ENCODE assay signal across 8 cellular contexts in genomic region chr6:24283043-24283985, GRCh38.
DNase-seq lines count a peak whose midpoint lies in the region; ATAC-seq, FAIRE-seq and TF ChIP-seq lines count a peak whose summit lies in the region.

No MANE protein-coding gene starts in this region.

- H3K4me1 Mint-ChIP-seq in activated CD4-positive, alpha-beta T cell treated with anti-CD3 and anti-CD28 coated beads, Interleukin-2, amount 10 ng/mL, durations not matched to agents 24 days and 14 days, result peaks cover 4% of the 10 kb centered on the region

- H3K27me3 Mint-ChIP-seq in activated CD4-positive, alpha-beta T cell treated with anti-CD3 and anti-CD28 coated beads, Interleukin-2, amount 10 ng/mL, durations not matched to agents 24 days and 14 days, result peaks cover 6% of the 10 kb centered on the region

- no peaks in the 10 kb centered on the region for H3K27me3 ChIP-seq in thyroid gland

- peak; percentile 85 for FAIRE-seq in D721Med (lab: Jason Lieb, UNC)

- no peak overlapping the region for H3K27ac Mint-ChIP-seq in activated CD4-positive, alpha-beta T cell treated with anti-CD3 and anti-CD28 coated beads, Interleukin-2, amount 10 ng/mL, durations not matched to agents 24 days and 14 days

- no peaks in the 10 kb centered on the region for H3K36me3 ChIP-seq in mucosa of descending colon (ENCODE audit: low read depth)
- no peaks in the 10 kb centered on the region for H3K36me3 ChIP-seq in thyroid gland

- intact Hi-C loops in activated CD4-positive, alpha-beta T cell treated with anti-CD3 and anti-CD28 coated beads, Interleukin-2, amount 10 ng/mL, durations not matched to agents 24 days and 14 days (cut with micrococcal nuclease), result loop anchor here (1.0 kb wide), 1 partner anchor 76 kb away; no protein-coding TSS in a partner anchor
- intact Hi-C loops in mucosa of descending colon (cut with DNase I, micrococcal nuclease), result loop anchor here in 1 of 2 donors (5.0 kb wide), 1 partner anchor 104 kb away; no protein-coding TSS in a partner anchor
- intact Hi-C loops in thyroid gland (cut with DNase I), result loop anchor here (5.0 kb wide), 1 partner anchor 114 kb away; no protein-coding TSS in a partner anchor

- ATAC-seq in GM19455 (IDR thresholded peaks at IDR 0.05; ENCODE audit: unreplicated experiment) (peak; percentile 81), HG03460 (IDR thresholded peaks at IDR 0.05; ENCODE audit: unreplicated experiment) (peak; percentile 78), mucosa of descending colon (peak; percentile 94)

- DNase-seq in D721Med (ENCODE audit: insufficient read length, low spot score), result peak; percentile 61
- DNase-seq in NCI-H345 (lab: John Stamatoyannopoulos, UW), result peak; percentile 92
- DNase-seq in activated CD4-positive, alpha-beta T cell treated with anti-CD3 and anti-CD28 coated beads, Interleukin-2, amount 10 ng/mL, durations not matched to agents 24 days and 14 days, result peak; percentile 64
- DNase-seq in epithelial cell of prostate (ENCODE audit: low read depth, low spot score), result peak; percentile 31
- peak in 2 of 3 donors; percentile 63 to 84 for DNase-seq in mucosa of descending colon
- peak; percentile 95 to 97 for DNase-seq in thyroid gland

- H3K4me1 ChIP-seq in mucosa of descending colon (ENCODE audit: low read depth), result peaks cover 11% of the 10 kb centered on the region
- peaks cover 3 to 10% of the 10 kb centered on the region in 2 donors for H3K4me1 ChIP-seq in thyroid gland

- no peaks in the 10 kb centered on the region for H3K9me3 ChIP-seq in mucosa of descending colon
- no peaks in the 10 kb centered on the region for H3K9me3 ChIP-seq in thyroid gland

- H3K27ac ChIP-seq in epithelial cell of prostate (no peak overlapping the region), thyroid gland (peak overlapping the region in 2 of 3 donors; percentile 10 to 11)

- no peaks in the 10 kb centered on the region for H3K9me3 Mint-ChIP-seq in activated CD4-positive, alpha-beta T cell treated with anti-CD3 and anti-CD28 coated beads, Interleukin-2, amount 10 ng/mL, durations not matched to agents 24 days and 14 days

- TF ChIP-seq CTCF in D721Med (IDR thresholded peaks at IDR 0.05; ENCODE audit: insufficient read depth, missing control alignments), result peak; percentile 51
- peak; percentile 6 for TF ChIP-seq CTCF in mucosa of descending colon (IDR thresholded peaks at IDR 0.05)
- peak; percentile 19 to 93 (median 63) for TF ChIP-seq CTCF in thyroid gland (IDR thresholded peaks at IDR 0.05)

- 3% methylated on average over 10 of the region's 10 CpGs for WGBS in thyroid gland, 2 donors

- no peak for TF ChIP-seq POLR2A in thyroid gland (IDR thresholded peaks at IDR 0.05)

- H3K4me3 ChIP-seq in mucosa of descending colon, result no peak overlapping the region
- H3K4me3 ChIP-seq in thyroid gland (replicated peaks in 1 of 3), result no peak overlapping the region

- no peak overlapping the region for H3K4me3 Mint-ChIP-seq in activated CD4-positive, alpha-beta T cell treated with anti-CD3 and anti-CD28 coated beads, Interleukin-2, amount 10 ng/mL, durations not matched to agents 24 days and 14 days

- H3K36me3 Mint-ChIP-seq in activated CD4-positive, alpha-beta T cell treated with anti-CD3 and anti-CD28 coated beads, Interleukin-2, amount 10 ng/mL, durations not matched to agents 24 days and 14 days (ENCODE audit: low read depth), result no peaks in the 10 kb centered on the region

Comparison
In these comparisons a context has a peak if more than half of its experiments do, and no peak if none do; other contexts are left out.
1. DNase-seq: peak in every context shown above with its lines; median percentile 96 in thyroid gland; 92 in NCI-H345; 74 in mucosa of descending colon; 64 in activated CD4-positive, alpha-beta T cell treated with anti-CD3 and anti-CD28 coated beads, Interleukin-2, amount 10 ng/mL, durations not matched to agents 24 days and 14 days; 61 in D721Med; 31 in epithelial cell of prostate.
2. CTCF ChIP-seq: peak in every context shown above with its lines; median percentile 63 in thyroid gland; 51 in D721Med; 6 in mucosa of descending colon.